31 cellular contexts compared by ENCODE assay signal in the genomic region with DNA sequence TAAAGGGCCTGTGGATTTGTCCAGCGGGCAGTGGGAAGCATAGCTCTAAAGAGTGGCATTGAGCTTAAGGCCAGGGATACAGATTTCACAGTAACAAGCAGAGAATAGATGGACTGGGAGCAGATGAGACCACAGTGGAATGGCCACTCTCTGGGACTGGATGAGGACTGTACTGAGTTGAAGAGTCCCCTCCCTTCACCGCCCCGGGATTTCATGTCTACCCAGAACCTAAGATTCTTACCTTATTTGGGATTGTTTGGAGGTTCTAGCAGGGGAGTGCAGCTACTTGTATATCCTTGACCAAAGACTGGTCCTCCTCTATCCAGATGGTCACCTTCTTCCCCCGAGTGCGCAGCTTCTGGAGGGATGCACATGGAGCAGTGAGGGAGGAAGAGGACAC.
"Had no signal": no experiment of that assay in that cellular context is flagged by ENCODE, and none has a peak within 500 bp of the region (broad histone marks: within the 10 kb centered on the region; RNA-seq: fewer than 3 reads in every experiment).

No MANE protein-coding gene starts in this region.

- FAIRE-seq: endothelial cell of umbilical vein, islet of Langerhans had no signal

- H3K27ac Mint-ChIP-seq: dendritic cell treated with granulocyte-macrophage colony-stimulating factor and Interleukin-4, amounts not matched to agents 40 ng/mL and 50 ng/mL, for 4 days; mesothelial cell of epicardium; naive B cell; nephron had no signal

- H3K4me3 Mint-ChIP-seq: dendritic cell treated with granulocyte-macrophage colony-stimulating factor and Interleukin-4, amounts not matched to agents 40 ng/mL and 50 ng/mL, for 4 days; mesothelial cell of epicardium; naive B cell; nephron had no signal

- H3K9me3 Mint-ChIP-seq: dendritic cell treated with granulocyte-macrophage colony-stimulating factor and Interleukin-4, amounts not matched to agents 40 ng/mL and 50 ng/mL, for 4 days; mesothelial cell of epicardium; nephron had no signal

- H3K27me3 ChIP-seq: colonic mucosa, esophagus squamous epithelium, gastrocnemius medialis, heart left ventricle, hepatocyte, left lung, right atrium auricular region, transverse colon, upper lobe of right lung, uterus had no signal

- H3K4me1 ChIP-seq: colonic mucosa, esophagus squamous epithelium, gastrocnemius medialis, left lung, prostate gland, right atrium auricular region, transverse colon, upper lobe of right lung, uterus had no signal

- H3K4me3 ChIP-seq: colonic mucosa, esophagus squamous epithelium, gastrocnemius medialis, heart left ventricle, hepatocyte, left lung, mucosa of descending colon, prostate gland, right atrium auricular region, smooth muscle cell, thoracic aorta, transverse colon, upper lobe of right lung, uterus had no signal

- H3K27ac ChIP-seq: colonic mucosa, esophagus squamous epithelium, gastrocnemius medialis, heart left ventricle, hepatocyte, left lung, prostate gland, right atrium auricular region, thoracic aorta, upper lobe of right lung, uterus had no signal

- H3K9me3 ChIP-seq: colonic mucosa, esophagus squamous epithelium, gastrocnemius medialis, heart left ventricle, left lung, mucosa of descending colon, prostate gland, right atrium auricular region, thoracic aorta, transverse colon, upper lobe of right lung, uterus had no signal

- H3K36me3 Mint-ChIP-seq: mesothelial cell of epicardium, naive B cell had no signal

- H3K4me1 Mint-ChIP-seq: naive B cell had no signal

- ATAC-seq: gastrocnemius medialis, heart left ventricle, left cardiac atrium, left lung, mucosa of descending colon, sciatic nerve, upper lobe of right lung had no signal

- DNase-seq: colonic mucosa; effector memory CD4-positive, alpha-beta T cell; erythroblast; esophagus squamous epithelium; gastrocnemius medialis; heart left ventricle; left cardiac atrium; left lung; mesenchymal stem cell; mucosa of descending colon; naive B cell; nucleus accumbens; stimulated activated CD4-positive, alpha-beta T cell treated with anti-CD3 and anti-CD28 coated beads, Interleukin-12 subunit alpha, Interleukin-12 subunit beta, amount 100 ng/mL, for 4 hours; stimulated activated CD4-positive, alpha-beta T cell treated with anti-CD3 and anti-CD28 coated beads, Interleukin-1b, Interleukin-23, amount 100 ng/mL, for 48 hours; stimulated activated CD4-positive, alpha-beta T cell treated with anti-CD3 and anti-CD28 coated beads, Interleukin-4, amount 100 ng/mL, for 1 hour; stimulated activated CD8-positive, alpha-beta memory T cell treated with anti-CD3 and anti-CD28 coated beads, Interleukin-4, amount 100 ng/mL, for 48 hours; stimulated activated naive CD4-positive, alpha-beta T cell; transverse colon; upper lobe of right lung; uterus had no signal

- H3K36me3 ChIP-seq: colonic mucosa, esophagus squamous epithelium, gastrocnemius medialis, heart left ventricle, left lung, prostate gland, right atrium auricular region, thoracic aorta, transverse colon, upper lobe of right lung, uterus had no signal
